ENCODE assay signal across 9 cellular contexts in genomic region chr2:230170532-230170931, GRCh38. TPM values are rescaled to one million over a fixed set of nuclear protein-coding genes. Genes with fewer than 3 reads are reported as not detected.
A peak's percentile ranks its signal among the peaks of the same experiment; 100 is the strongest.
DNase-seq lines count a peak whose midpoint lies in the region; ATAC-seq lines count a peak whose summit lies in the region.
"Had no signal": no experiment of that assay in that cellular context is flagged by ENCODE, and none has a peak within 500 bp of the region (broad histone marks: within the 10 kb centered on the region; RNA-seq: fewer than 3 reads in every experiment).

No MANE protein-coding gene starts in this region.

- H3K9me3 Mint-ChIP-seq in activated naive CD8-positive, alpha-beta T cell treated with anti-CD3 and anti-CD28 coated beads for 36 hours, result no peaks in the 10 kb centered on the region

- H3K4me3 Mint-ChIP-seq in activated naive CD8-positive, alpha-beta T cell treated with anti-CD3 and anti-CD28 coated beads for 36 hours, result no peak overlapping the region

- no peaks in the 10 kb centered on the region for H3K27me3 Mint-ChIP-seq in activated naive CD8-positive, alpha-beta T cell treated with anti-CD3 and anti-CD28 coated beads for 36 hours

- peaks cover 41% of the 10 kb centered on the region for H3K36me3 Mint-ChIP-seq in activated naive CD8-positive, alpha-beta T cell treated with anti-CD3 and anti-CD28 coated beads for 36 hours

- ATAC-seq in HG02852 (IDR thresholded peaks at IDR 0.05; ENCODE audit: unreplicated experiment), result no peak
- ATAC-seq in HG02798 (IDR thresholded peaks at IDR 0.05; ENCODE audit: poor library complexity, unreplicated experiment), result no peak
- ATAC-seq: foreskin keratinocyte had no signal

- peaks cover 8% of the 10 kb centered on the region for H3K4me1 Mint-ChIP-seq in activated naive CD8-positive, alpha-beta T cell treated with anti-CD3 and anti-CD28 coated beads for 36 hours

- H3K27ac Mint-ChIP-seq in activated naive CD8-positive, alpha-beta T cell treated with anti-CD3 and anti-CD28 coated beads for 36 hours, result peak overlapping the region; percentile 30

- peak; percentile 77 for DNase-seq in DMS153 (lab: John Stamatoyannopoulos, UW)
- DNase-seq in NCI-H2029 (lab: John Stamatoyannopoulos, UW), result peak; percentile 91
- DNase-seq in activated naive CD8-positive, alpha-beta T cell treated with anti-CD3 and anti-CD28 coated beads for 36 hours, result no peak
- peak; percentile 51 for DNase-seq in mucosa of gallbladder (ENCODE audit: low spot score)
- DNase-seq in NAMALWA (ENCODE audit: low spot score), result no peak
- no peak for DNase-seq in stimulated activated CD4-positive, alpha-beta T cell treated with anti-CD3 and anti-CD28 coated beads, Interleukin-2, amount 100 ng/mL, for 48 hours
- DNase-seq: foreskin keratinocyte had no signal

RNA-seq across cellular contexts. Expression of gene SP110, which starts 49.3 kb away (rescaled TPM):
- 10 to 100 TPM; 81.8 to 87.6 TPM for total RNA-seq in activated naive CD8-positive, alpha-beta T cell treated with anti-CD3 and anti-CD28 coated beads for 36 hours
- 16.2 TPM for total RNA-seq in mucosa of gallbladder

RNA-seq across cellular contexts. Expression of gene SP140, which starts 55.0 kb away (rescaled TPM):
- total RNA-seq in activated naive CD8-positive, alpha-beta T cell treated with anti-CD3 and anti-CD28 coated beads for 36 hours, result 10 to 100 TPM; 42.7 to 46.8 TPM
- 4.2 TPM for total RNA-seq in mucosa of gallbladder

Comparison
In these comparisons a context has a peak if more than half of its experiments do, and no peak if none do; other contexts are left out.
1. DNase-seq: peak in DMS153 (single experiment), NCI-H2029 (single experiment) and mucosa of gallbladder (single experiment); none in activated naive CD8-positive, alpha-beta T cell treated with anti-CD3 and anti-CD28 coated beads for 36 hours (single experiment), NAMALWA (single experiment) and stimulated activated CD4-positive, alpha-beta T cell treated with anti-CD3 and anti-CD28 coated beads, Interleukin-2, amount 100 ng/mL, for 48 hours (0 of 2).